In genomic region chr2:158473300-158473699, GRCh38 we compare ENCODE assay signal across 1 cellular context. TPM values are rescaled to one million over a fixed set of nuclear protein-coding genes. Genes with fewer than 3 reads are reported as not detected.
"Had no signal": no experiment of that assay in that cellular context is flagged by ENCODE, and none has a peak within 500 bp of the region (broad histone marks: within the 10 kb centered on the region; RNA-seq: fewer than 3 reads in every experiment).

No MANE protein-coding gene starts in this region.

RNA-seq across cellular contexts. Expression of gene CCDC148, which starts 16.7 kb away (rescaled TPM):
- polyA plus RNA-seq: immature natural killer cell had no signal
